ENCODE assay signal across 8 cellular contexts in the genomic region with DNA sequence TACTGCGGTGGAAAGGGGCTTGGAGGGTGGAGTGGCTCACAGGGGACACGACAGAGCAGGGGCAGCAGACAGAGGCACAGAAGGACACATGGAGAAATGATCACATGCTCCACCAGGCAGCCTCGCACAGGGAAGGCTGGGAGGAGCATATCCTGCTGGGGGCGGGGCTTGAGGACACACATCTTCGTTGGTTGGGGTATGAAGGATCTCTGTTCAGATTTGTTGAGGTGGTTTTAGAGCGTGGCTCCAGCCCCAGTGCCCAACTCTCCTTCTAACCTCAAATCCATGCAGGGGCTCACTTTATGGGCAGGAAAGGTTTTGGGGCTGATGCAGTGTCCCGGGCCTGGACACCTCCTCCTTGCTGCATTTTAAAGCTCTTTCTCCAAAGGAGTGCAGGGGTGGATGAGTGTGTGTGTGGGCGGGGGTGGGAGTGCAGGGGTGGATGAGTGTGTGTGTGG. TPM values are rescaled to one million over a fixed set of nuclear protein-coding genes. Genes with fewer than 3 reads are reported as not detected.
DNase-seq lines count a peak whose midpoint lies in the region; ATAC-seq and TF ChIP-seq lines count a peak whose summit lies in the region.

No MANE protein-coding gene starts in this region.

- TF ChIP-seq CTCF in endothelial cell (IDR thresholded peaks at IDR 0.05; ENCODE audit: unreplicated experiment): no peak

- POLR2A ChIA-PET in activated CD4-positive, alpha-beta memory T cell treated with anti-CD3 and anti-CD28 coated beads, Interleukin-2, amount 10 ng/mL, durations not matched to agents 7 days and 5 days (lab: Charles Lee): interaction anchor here (1.4 to 7.2 kb wide), 4 partner anchors 12 to 74 kb away, joined by 3 to 33 read pairs (median 14); partner anchors contain the start of genes CDCA3, GNB3, MLF2 and USP5

- peak; percentile 14 for ATAC-seq in stimulated activated effector memory CD8-positive, alpha-beta T cell treated with anti-CD3 and anti-CD28 coated beads, Interleukin-12 subunit alpha, Interleukin-12 subunit beta, amount 100 ng/mL, for 72 hours
- no peak for ATAC-seq in GM18511 (IDR thresholded peaks at IDR 0.05; ENCODE audit: unreplicated experiment)

- peak; percentile 39 to 61 for DNase-seq in activated CD4-positive, alpha-beta T cell treated with anti-CD3 and anti-CD28 coated beads for 24 hours (ENCODE audit: low read depth in 2 of 2)
- DNase-seq in activated CD4-positive, alpha-beta T cell treated with anti-CD3 and anti-CD28 coated beads for 1 hour: no peak
- DNase-seq in NCI-H2227 treated with DMSO at 0.1 percent for 48 hours (lab: John Stamatoyannopoulos, UW) (peak; percentile 50), endothelial cell (ENCODE audit: low spot score) (peak; percentile 67), midbrain (lab: John Stamatoyannopoulos, UW) (peak; percentile 37)
- DNase-seq in activated CD4-positive, alpha-beta memory T cell treated with anti-CD3 and anti-CD28 coated beads, Interleukin-2, amount 10 ng/mL, durations not matched to agents 7 days and 5 days: peak; percentile 55
- DNase-seq in stimulated activated effector memory CD8-positive, alpha-beta T cell treated with anti-CD3 and anti-CD28 coated beads, Interleukin-12 subunit alpha, Interleukin-12 subunit beta, amount 100 ng/mL, for 72 hours (ENCODE audit: low spot score in 2 of 2): no peak

- H3K4me3 Mint-ChIP-seq in activated CD4-positive, alpha-beta memory T cell treated with anti-CD3 and anti-CD28 coated beads, Interleukin-2, amount 10 ng/mL, durations not matched to agents 7 days and 5 days: peak overlapping the region; percentile 10
- peak overlapping the region; percentile 86 for H3K4me3 Mint-ChIP-seq in endothelial cell (ENCODE audit: unreplicated experiment)
- peak overlapping the region; percentile 91 for H3K4me3 Mint-ChIP-seq in stimulated activated effector memory CD8-positive, alpha-beta T cell treated with anti-CD3 and anti-CD28 coated beads, Interleukin-12 subunit alpha, Interleukin-12 subunit beta, amount 100 ng/mL, for 72 hours

- H3K27me3 Mint-ChIP-seq in activated CD4-positive, alpha-beta memory T cell treated with anti-CD3 and anti-CD28 coated beads, Interleukin-2, amount 10 ng/mL, durations not matched to agents 7 days and 5 days: peaks cover 77% of the 10 kb centered on the region
- peaks cover 27% of the 10 kb centered on the region for H3K27me3 Mint-ChIP-seq in endothelial cell (ENCODE audit: unreplicated experiment)

- CTCF ChIA-PET in activated CD4-positive, alpha-beta memory T cell treated with anti-CD3 and anti-CD28 coated beads, Interleukin-2, amount 10 ng/mL, durations not matched to agents 7 days and 5 days (lab: Charles Lee): interaction anchor here (0.7 to 1.4 kb wide), 3 partner anchors 17 to 106 kb away, joined by 3 read pairs; no protein-coding TSS in a partner anchor

- no peaks in the 10 kb centered on the region for H3K9me3 Mint-ChIP-seq in activated CD4-positive, alpha-beta memory T cell treated with anti-CD3 and anti-CD28 coated beads, Interleukin-2, amount 10 ng/mL, durations not matched to agents 7 days and 5 days
- H3K9me3 Mint-ChIP-seq in endothelial cell (ENCODE audit: unreplicated experiment): no peaks in the 10 kb centered on the region
- no peaks in the 10 kb centered on the region for H3K9me3 Mint-ChIP-seq in stimulated activated effector memory CD8-positive, alpha-beta T cell treated with anti-CD3 and anti-CD28 coated beads, Interleukin-12 subunit alpha, Interleukin-12 subunit beta, amount 100 ng/mL, for 72 hours

- H3K4me1 Mint-ChIP-seq in activated CD4-positive, alpha-beta memory T cell treated with anti-CD3 and anti-CD28 coated beads, Interleukin-2, amount 10 ng/mL, durations not matched to agents 7 days and 5 days: peaks cover 18% of the 10 kb centered on the region
- H3K4me1 Mint-ChIP-seq in endothelial cell (ENCODE audit: unreplicated experiment): peaks cover 35% of the 10 kb centered on the region
- peaks cover 43% of the 10 kb centered on the region for H3K4me1 Mint-ChIP-seq in stimulated activated effector memory CD8-positive, alpha-beta T cell treated with anti-CD3 and anti-CD28 coated beads, Interleukin-12 subunit alpha, Interleukin-12 subunit beta, amount 100 ng/mL, for 72 hours

- H3K27ac Mint-ChIP-seq in activated CD4-positive, alpha-beta memory T cell treated with anti-CD3 and anti-CD28 coated beads, Interleukin-2, amount 10 ng/mL, durations not matched to agents 7 days and 5 days: no peak overlapping the region
- H3K27ac Mint-ChIP-seq in endothelial cell (ENCODE audit: unreplicated experiment): peak overlapping the region; percentile 80
- H3K27ac Mint-ChIP-seq in stimulated activated effector memory CD8-positive, alpha-beta T cell treated with anti-CD3 and anti-CD28 coated beads, Interleukin-12 subunit alpha, Interleukin-12 subunit beta, amount 100 ng/mL, for 72 hours: peak overlapping the region; percentile 9

- no peaks in the 10 kb centered on the region for H3K36me3 Mint-ChIP-seq in activated CD4-positive, alpha-beta memory T cell treated with anti-CD3 and anti-CD28 coated beads, Interleukin-2, amount 10 ng/mL, durations not matched to agents 7 days and 5 days (ENCODE audit: low read depth)
- peaks cover 22% of the 10 kb centered on the region for H3K36me3 Mint-ChIP-seq in endothelial cell (ENCODE audit: low read depth, unreplicated experiment)
- peaks cover 9% of the 10 kb centered on the region for H3K36me3 Mint-ChIP-seq in stimulated activated effector memory CD8-positive, alpha-beta T cell treated with anti-CD3 and anti-CD28 coated beads, Interleukin-12 subunit alpha, Interleukin-12 subunit beta, amount 100 ng/mL, for 72 hours

RNA-seq across cellular contexts. Expression of gene P3H3, which starts 0.7 kb away (rescaled TPM):
- total RNA-seq in activated CD4-positive, alpha-beta memory T cell treated with anti-CD3 and anti-CD28 coated beads, Interleukin-2, amount 10 ng/mL, durations not matched to agents 7 days and 5 days: under 1 TPM; 0.18 to 0.68 TPM
- 48.8 TPM for total RNA-seq in endothelial cell (ENCODE audit: unreplicated experiment)

RNA-seq across cellular contexts. Expression of gene GPR162, which starts 5.8 kb away (rescaled TPM):
- total RNA-seq in activated CD4-positive, alpha-beta memory T cell treated with anti-CD3 and anti-CD28 coated beads, Interleukin-2, amount 10 ng/mL, durations not matched to agents 7 days and 5 days: not detected
- 52.7 TPM for total RNA-seq in endothelial cell (ENCODE audit: unreplicated experiment)

RNA-seq across cellular contexts. Expression of gene GNB3, which starts 13.3 kb away (rescaled TPM):
- total RNA-seq in activated CD4-positive, alpha-beta memory T cell treated with anti-CD3 and anti-CD28 coated beads, Interleukin-2, amount 10 ng/mL, durations not matched to agents 7 days and 5 days: not detected
- 9.0 TPM for total RNA-seq in endothelial cell (ENCODE audit: unreplicated experiment)

RNA-seq across cellular contexts. Expression of gene CDCA3, which starts 23.6 kb away (rescaled TPM):
- total RNA-seq in activated CD4-positive, alpha-beta memory T cell treated with anti-CD3 and anti-CD28 coated beads, Interleukin-2, amount 10 ng/mL, durations not matched to agents 7 days and 5 days: 100 to 1,000 TPM in 1 of 2 experiments, 10 to 100 TPM in 1; 96.5 to 101 TPM
- 6.2 TPM for total RNA-seq in endothelial cell (ENCODE audit: unreplicated experiment)

RNA-seq across cellular contexts. Expression of gene USP5, which starts 24.5 kb away (rescaled TPM):
- 100 to 1,000 TPM in 1 of 2 experiments, 10 to 100 TPM in 1; 91.4 to 109 TPM for total RNA-seq in activated CD4-positive, alpha-beta memory T cell treated with anti-CD3 and anti-CD28 coated beads, Interleukin-2, amount 10 ng/mL, durations not matched to agents 7 days and 5 days
- 119 TPM for total RNA-seq in endothelial cell (ENCODE audit: unreplicated experiment)

Comparison
In these comparisons a context has a peak if more than half of its experiments do, and no peak if none do; other contexts are left out.
1. DNase-seq: peak in activated CD4-positive, alpha-beta T cell treated with anti-CD3 and anti-CD28 coated beads for 24 hours (2 of 2), NCI-H2227 treated with DMSO at 0.1 percent for 48 hours (single experiment), activated CD4-positive, alpha-beta memory T cell treated with anti-CD3 and anti-CD28 coated beads, Interleukin-2, amount 10 ng/mL, durations not matched to agents 7 days and 5 days (single experiment), endothelial cell (single experiment) and midbrain (single experiment); none in activated CD4-positive, alpha-beta T cell treated with anti-CD3 and anti-CD28 coated beads for 1 hour (single experiment) and stimulated activated effector memory CD8-positive, alpha-beta T cell treated with anti-CD3 and anti-CD28 coated beads, Interleukin-12 subunit alpha, Interleukin-12 subunit beta, amount 100 ng/mL, for 72 hours (0 of 2).
2. H3K4me3 Mint-ChIP-seq: peak in every context shown above with its lines; median percentile 91 in stimulated activated effector memory CD8-positive, alpha-beta T cell treated with anti-CD3 and anti-CD28 coated beads, Interleukin-12 subunit alpha, Interleukin-12 subunit beta, amount 100 ng/mL, for 72 hours; 86 in endothelial cell; 10 in activated CD4-positive, alpha-beta memory T cell treated with anti-CD3 and anti-CD28 coated beads, Interleukin-2, amount 10 ng/mL, durations not matched to agents 7 days and 5 days.
3. RNA of gene P3H3, which starts 0.7 kb away (total RNA-seq): 48.8 TPM in endothelial cell (single experiment); 0.18 to 0.68 TPM in activated CD4-positive, alpha-beta memory T cell treated with anti-CD3 and anti-CD28 coated beads, Interleukin-2, amount 10 ng/mL, durations not matched to agents 7 days and 5 days; every median in the first group is over 10 times any median in the second.
4. RNA of gene GPR162, which starts 5.8 kb away (total RNA-seq): 52.7 TPM in endothelial cell (single experiment); not detected in activated CD4-positive, alpha-beta memory T cell treated with anti-CD3 and anti-CD28 coated beads, Interleukin-2, amount 10 ng/mL, durations not matched to agents 7 days and 5 days; every median in the first group is over 10 times any median in the second.